ENCODE assay signal across 18 cellular contexts in the genomic region with DNA sequence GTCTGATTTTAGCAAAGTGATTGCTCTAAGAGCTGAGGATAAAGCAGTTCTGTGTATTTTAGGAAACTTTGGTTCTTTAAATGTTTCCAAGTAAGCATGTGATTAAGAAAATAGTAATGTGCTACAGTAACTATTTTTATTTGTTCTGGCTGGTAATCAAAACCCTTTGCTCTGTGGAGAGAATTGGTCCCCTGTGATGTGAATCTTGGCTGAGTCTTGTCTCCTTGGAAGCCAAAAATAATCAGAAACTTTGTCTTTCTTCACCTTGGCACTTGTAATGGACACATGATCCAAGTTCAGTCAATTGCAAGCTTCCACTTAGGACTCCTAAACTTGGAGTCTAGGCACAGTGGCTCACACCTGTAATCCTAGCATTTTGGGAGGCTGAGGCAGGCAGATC.
DNase-seq lines count a peak whose midpoint lies in the region; ATAC-seq and TF ChIP-seq lines count a peak whose summit lies in the region.
"Had no signal": no experiment of that assay in that cellular context is flagged by ENCODE, and none has a peak within 500 bp of the region (broad histone marks: within the 10 kb centered on the region; RNA-seq: fewer than 3 reads in every experiment).

No MANE protein-coding gene starts in this region.

- H3K27me3 ChIP-seq in adipocyte (replicated peaks; ENCODE audit: control insufficient read depth, insufficient read depth, low read length) (no peaks in the 10 kb centered on the region), adrenal gland (no peaks in the 10 kb centered on the region)

- peaks cover 19% of the 10 kb centered on the region for H3K9me3 Mint-ChIP-seq in activated T-cell treated with anti-CD3 and anti-CD28 coated beads, Interleukin-2, amount 50 U/mL, for 4 hours
- H3K9me3 Mint-ChIP-seq in WTC11 = no peaks in the 10 kb centered on the region

- no peaks in the 10 kb centered on the region for H3K4me1 Mint-ChIP-seq in activated T-cell treated with anti-CD3 and anti-CD28 coated beads, Interleukin-2, amount 50 U/mL, for 4 hours (ENCODE audit: low read depth)
- peaks cover 23% of the 10 kb centered on the region for H3K4me1 Mint-ChIP-seq in WTC11
- H3K4me1 Mint-ChIP-seq: CD4-positive, CD25-positive, alpha-beta regulatory T cell had no signal

- H3K4me3 Mint-ChIP-seq in activated T-cell treated with anti-CD3 and anti-CD28 coated beads, Interleukin-2, amount 50 U/mL, for 4 hours = no peak overlapping the region
- no peak overlapping the region for H3K4me3 Mint-ChIP-seq in WTC11
- H3K4me3 Mint-ChIP-seq: CD4-positive, CD25-positive, alpha-beta regulatory T cell had no signal

- no peak overlapping the region for H3K9ac ChIP-seq in adipocyte (ENCODE audit: low read length)

- H3K27me3 Mint-ChIP-seq in activated T-cell treated with anti-CD3 and anti-CD28 coated beads, Interleukin-2, amount 50 U/mL, for 4 hours (ENCODE audit: low read depth) = no peaks in the 10 kb centered on the region
- no peaks in the 10 kb centered on the region; the same call in 1 of the 2 replicates for H3K27me3 Mint-ChIP-seq in WTC11 (ENCODE audit: low read depth)

- H3K4me3 ChIP-seq in adipocyte (ENCODE audit: low read length) (no peak overlapping the region), adrenal gland (no peak overlapping the region)
- H3K4me3 ChIP-seq: A549 had no signal

- CTCF ChIA-PET in WTC11 (lab: Charles Lee) = no interaction called here

- H3K36me3 Mint-ChIP-seq in activated T-cell treated with anti-CD3 and anti-CD28 coated beads, Interleukin-2, amount 50 U/mL, for 4 hours (ENCODE audit: insufficient read depth) = no peaks in the 10 kb centered on the region
- no peaks in the 10 kb centered on the region for H3K36me3 Mint-ChIP-seq in WTC11
- H3K36me3 Mint-ChIP-seq: CD4-positive, CD25-positive, alpha-beta regulatory T cell had no signal

- peaks cover 6% of the 10 kb centered on the region for H3K4me1 ChIP-seq in adipocyte (ENCODE audit: control insufficient read depth, insufficient read depth, low read length)
- H3K4me1 ChIP-seq in adrenal gland (replicated peaks in 1 of 2) = no peaks in the 10 kb centered on the region
- H3K4me1 ChIP-seq: A549 had no signal

- no peak overlapping the region for H3K27ac Mint-ChIP-seq in WTC11
- H3K27ac Mint-ChIP-seq: CD4-positive, CD25-positive, alpha-beta regulatory T cell had no signal

- H3K36me3 ChIP-seq in adipocyte (ENCODE audit: control insufficient read depth, insufficient read depth, low read length, severe bottlenecking) = no peaks in the 10 kb centered on the region
- H3K36me3 ChIP-seq in adrenal gland (replicated peaks in 1 of 2) = no peaks in the 10 kb centered on the region

- ATAC-seq in sciatic nerve (peak; percentile 91), WTC11 (no peak)
- no peak for ATAC-seq in activated T-cell treated with anti-CD3 and anti-CD28 coated beads, Interleukin-2, amount 50 U/mL, for 4 hours
- ATAC-seq: A549 had no signal

- POLR2A ChIA-PET in WTC11 (lab: Charles Lee) = no interaction called here

- no peak for TF ChIP-seq CTCF in WTC11 (IDR thresholded peaks at IDR 0.05)
- TF ChIP-seq CTCF in adrenal gland (IDR thresholded peaks at IDR 0.05) = no peak

- H3K27ac ChIP-seq in adrenal gland = no peak overlapping the region
- H3K27ac ChIP-seq: A549 had no signal

- H3K9me3 ChIP-seq in adipocyte (ENCODE audit: control insufficient read depth, low read length) (no peaks in the 10 kb centered on the region), adrenal gland (replicated peaks in 1 of 3) (no peaks in the 10 kb centered on the region)
- H3K9me3 ChIP-seq: A549 had no signal

- intact Hi-C loops in sciatic nerve (cut with DNase I) (no loop called here), adrenal gland (cut with DNase I) (no loop called here)

- no peak for TF ChIP-seq POLR2A in adrenal gland (IDR thresholded peaks at IDR 0.05)

- DNase-seq in AG20443 (ENCODE audit: low spot score) (peak; percentile 11), adipocyte (ENCODE audit: low read depth) (peak; percentile 64), fibroblast of gingiva (ENCODE audit: low read depth) (peak; percentile 91), sciatic nerve (ENCODE audit: low spot score) (no peak), HK-2 (ENCODE audit: unreplicated experiment) (no peak), WTC11 (ENCODE audit: low spot score) (no peak), adrenal gland (no peak)
- no peak for DNase-seq in activated T-cell treated with anti-CD3 and anti-CD28 coated beads, Interleukin-2, amount 50 U/mL, for 4 hours
- DNase-seq: Calu3; CD4-positive, CD25-positive, alpha-beta regulatory T cell; DMS79; Karpas-422; MV-4-11; NCI-H1417 treated with DMSO at 0.1 percent for 48 hours; NCI-H2029 treated with DMSO at 0.1 percent for 48 hours; NCI-H524; SHP77 had no signal

TF ChIP-seq in WTC11, 78 proteins besides CTCF, POLR2A, EP300 and RAD21:
- TF ChIP-seq TP53 (CRISPR knock-in tag; IDR thresholded peaks at IDR 0.05) (no peak), SMAD4 (CRISPR knock-in tag; IDR thresholded peaks at IDR 0.05) (no peak), ZNF396 (CRISPR knock-in tag; IDR thresholded peaks at IDR 0.05; ENCODE audit: borderline replicate concordance) (no peak), EMX1 (CRISPR knock-in tag; IDR thresholded peaks at IDR 0.05) (no peak), SP1 (CRISPR knock-in tag; conservative IDR thresholded peaks at IDR 0.05) (no peak)
- TF ChIP-seq, protein P1, sequence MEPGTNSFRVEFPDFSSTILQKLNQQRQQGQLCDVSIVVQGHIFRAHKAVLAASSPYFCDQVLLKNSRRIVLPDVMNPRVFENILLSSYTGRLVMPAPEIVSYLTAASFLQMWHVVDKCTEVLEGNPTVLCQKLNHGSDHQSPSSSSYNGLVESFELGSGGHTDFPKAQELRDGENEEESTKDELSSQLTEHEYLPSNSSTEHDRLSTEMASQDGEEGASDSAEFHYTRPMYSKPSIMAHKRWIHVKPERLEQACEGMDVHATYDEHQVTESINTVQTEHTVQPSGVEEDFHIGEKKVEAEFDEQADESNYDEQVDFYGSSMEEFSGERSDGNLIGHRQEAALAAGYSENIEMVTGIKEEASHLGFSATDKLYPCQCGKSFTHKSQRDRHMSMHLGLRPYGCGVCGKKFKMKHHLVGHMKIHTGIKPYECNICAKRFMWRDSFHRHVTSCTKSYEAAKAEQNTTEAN (CRISPR knock-in tag; IDR thresholded peaks at IDR 0.05) = no peak

Comparison
In these comparisons a context has a peak if more than half of its experiments do, and no peak if none do; other contexts are left out.
1. DNase-seq: peak in AG20443 (single experiment), adipocyte (single experiment) and fibroblast of gingiva (single experiment); none in sciatic nerve (single experiment), HK-2 (single experiment), activated T-cell treated with anti-CD3 and anti-CD28 coated beads, Interleukin-2, amount 50 U/mL, for 4 hours (single experiment), WTC11 (single experiment) and adrenal gland (0 of 7).